In genomic region chr13:52954838-52955237, GRCh38 we compare ENCODE assay signal across 27 cellular contexts.
"Had no signal": no experiment of that assay in that cellular context is flagged by ENCODE, and none has a peak within 500 bp of the region (broad histone marks: within the 10 kb centered on the region; RNA-seq: fewer than 3 reads in every experiment).

No MANE protein-coding gene starts in this region.

- H3K36me3 ChIP-seq: adrenal gland, ascending aorta, brain microvascular endothelial cell, left lung, neutrophil, ovary, right atrium auricular region, thyroid gland had no signal

- ATAC-seq: activated CD4-positive, alpha-beta T cell treated with anti-CD3 and anti-CD28 coated beads for 36 hours; activated T-helper 17 cell treated with anti-CD3 and anti-CD28 coated beads, Interleukin-2, amount 50 U/mL, for 72 hours; esophagus mucosa; left lung; naive thymus-derived CD8-positive, alpha-beta T cell; stimulated activated naive CD8-positive, alpha-beta T cell treated with anti-CD3 and anti-CD28 coated beads, Interleukin-15, Interleukin-2, amounts not matched to agents 100 U/mL and 50 U/mL, for 24 hours had no signal

- H3K4me3 ChIP-seq: adrenal gland, ascending aorta, left lung, ovary, psoas muscle, right atrium auricular region, thyroid gland had no signal

- H3K27ac ChIP-seq: adrenal gland, ascending aorta, brain microvascular endothelial cell, left lung, neutrophil, ovary, psoas muscle, right atrium auricular region, thyroid gland had no signal

- H3K4me1 ChIP-seq: adrenal gland, ascending aorta, psoas muscle, right atrium auricular region, thyroid gland had no signal

- H3K27me3 ChIP-seq: adrenal gland, ascending aorta, brain microvascular endothelial cell, left lung, neutrophil, ovary, right atrium auricular region, thyroid gland had no signal

- H3K9me3 ChIP-seq: adrenal gland, ascending aorta, left lung, neutrophil, ovary, psoas muscle, right atrium auricular region, thyroid gland had no signal

- DNase-seq: activated B cell treated with CpG ODN at 0.5 μM for 24 hours; activated CD4-positive, alpha-beta T cell treated with anti-CD3 and anti-CD28 coated beads for 36 hours; activated CD4-positive, alpha-beta T cell treated with anti-CD3 and anti-CD28 coated beads, Interleukin-2, amount 50 U/mL, for 4 hours; activated CD8-positive, alpha-beta memory T cell treated with anti-CD3 and anti-CD28 coated beads for 24 hours; activated CD8-positive, alpha-beta memory T cell treated with anti-CD3 and anti-CD28 coated beads, Interleukin-2, amount 50 U/mL, for 4 hours; activated T-cell treated with anti-CD3 and anti-CD28 coated beads, Interleukin-2, amount 50 U/mL, for 24 hours; adrenal gland; brain microvascular endothelial cell; central memory CD4-positive, alpha-beta T cell; dermis blood vessel endothelial cell; effector memory CD4-positive, alpha-beta T cell; foreskin melanocyte; kidney; left lung; naive thymus-derived CD8-positive, alpha-beta T cell; ovary; stimulated activated CD4-positive, alpha-beta T cell treated with anti-CD3 and anti-CD28 coated beads, Interleukin-12 subunit alpha, Interleukin-12 subunit beta, amount 100 ng/mL, for 4 hours; stimulated activated CD4-positive, alpha-beta T cell treated with anti-CD3 and anti-CD28 coated beads, Interleukin-4, amount 100 ng/mL, for 4 hours; stimulated activated naive CD8-positive, alpha-beta T cell treated with anti-CD3 and anti-CD28 coated beads, Interleukin-15, Interleukin-2, amounts not matched to agents 100 U/mL and 50 U/mL, for 24 hours; T1000; thyroid gland had no signal
